Comparison of ENCODE assay signal across 38 cellular contexts in genomic region chr4:15942283-15942682, GRCh38. TPM values are rescaled to one million over a fixed set of nuclear protein-coding genes. Genes with fewer than 3 reads are reported as not detected.
"Had no signal": no experiment of that assay in that cellular context is flagged by ENCODE, and none has a peak within 500 bp of the region (broad histone marks: within the 10 kb centered on the region; RNA-seq: fewer than 3 reads in every experiment).

No MANE protein-coding gene starts in this region.

- H3K4me3 ChIP-seq: adrenal gland, ascending aorta, body of pancreas, breast epithelium, cardiac muscle cell had no signal

- H3K27ac ChIP-seq: adrenal gland, ascending aorta, body of pancreas, brain microvascular endothelial cell, breast epithelium, cardiac muscle cell had no signal

- FAIRE-seq: astrocyte, bronchial epithelial cell had no signal

- H3K4me1 ChIP-seq: adrenal gland, ascending aorta, body of pancreas, breast epithelium had no signal

- H3K36me3 ChIP-seq: adrenal gland, ascending aorta, brain microvascular endothelial cell, breast epithelium, cardiac muscle cell had no signal

- DNase-seq: activated effector memory CD4-positive, alpha-beta T cell treated with anti-CD3 and anti-CD28 coated beads, Interleukin-2, amount 50 U/mL, for 16 hours; activated effector memory CD4-positive, alpha-beta T cell treated with Interleukin-2 at 50 U/mL for 16 hours; activated gamma-delta T cell; activated gamma-delta T cell treated with Interleukin-2 at 50 U/mL for 16 hours; activated naive CD4-positive, alpha-beta T cell; activated naive CD4-positive, alpha-beta T cell treated with anti-CD3 and anti-CD28 coated beads for 36 hours; activated naive CD4-positive, alpha-beta T cell treated with anti-CD3 and anti-CD28 coated beads, Interleukin-2, amount 10 ng/mL, durations not matched to agents 7 days and 5 days; activated naive CD4-positive, alpha-beta T cell treated with anti-CD3 and anti-CD28 coated beads, Interleukin-2, amount 50 U/mL, for 16 hours; activated naive CD4-positive, alpha-beta T cell treated with Interleukin-2 at 50 U/mL for 16 hours; activated naive CD8-positive, alpha-beta T cell treated with anti-CD3 and anti-CD28 coated beads for 36 hours; activated naive CD8-positive, alpha-beta T cell treated with anti-CD3 and anti-CD28 coated beads, Interleukin-2, amount 10 ng/mL, durations not matched to agents 7 days and 5 days; activated naive CD8-positive, alpha-beta T cell treated with anti-CD3 and anti-CD28 coated beads, Interleukin-2, amount 50 U/mL, for 24 hours; activated T-cell treated with anti-CD3 and anti-CD28 coated beads, Interleukin-2, amount 50 U/mL, for 24 hours; activated T-cell treated with anti-CD3 and anti-CD28 coated beads, Interleukin-2, amount 50 U/mL, for 4 hours; activated T-cell treated with anti-CD3 and anti-CD28 coated beads, Interleukin-2, amount 50 U/mL, for 48 hours; activated T-cell treated with anti-CD3 and anti-CD28 coated beads, Interleukin-2, amount 50 U/mL, for 72 hours; adrenal gland; amniotic stem cell; amygdala; anterior cingulate cortex; aorta; body of pancreas; brain microvascular endothelial cell; caudate nucleus; central memory CD4-positive, alpha-beta T cell; cerebellar nuclear complex had no signal

- H3K9me3 ChIP-seq: adrenal gland, ascending aorta, body of pancreas, breast epithelium had no signal

- H3K27me3 ChIP-seq: adrenal gland, ascending aorta, body of pancreas, brain microvascular endothelial cell, breast epithelium had no signal

- ATAC-seq: activated naive CD4-positive, alpha-beta T cell treated with anti-CD3 and anti-CD28 coated beads, Interleukin-2, amount 50 U/mL, for 72 hours; activated naive CD8-positive, alpha-beta T cell treated with anti-CD3 and anti-CD28 coated beads, Interleukin-2, amount 50 U/mL, for 24 hours; activated T-cell treated with anti-CD3 and anti-CD28 coated beads, Interleukin-2, amount 50 U/mL, for 4 hours; activated T-cell treated with anti-CD3 and anti-CD28 coated beads, Interleukin-2, amount 50 U/mL, for 72 hours; activated T-helper 17 cell treated with anti-CD3 and anti-CD28 coated beads, Interleukin-2, amount 50 U/mL, for 72 hours; body of pancreas had no signal

RNA-seq across cellular contexts. Expression of gene FGFBP1, which starts 3.7 kb away (rescaled TPM):
- total RNA-seq: activated naive CD4-positive, alpha-beta T cell treated with anti-CD3 and anti-CD28 coated beads for 36 hours; activated naive CD4-positive, alpha-beta T cell treated with anti-CD3 and anti-CD28 coated beads, Interleukin-2, amount 50 U/mL, for 72 hours; activated naive CD8-positive, alpha-beta T cell treated with anti-CD3 and anti-CD28 coated beads for 36 hours; activated naive CD8-positive, alpha-beta T cell treated with anti-CD3 and anti-CD28 coated beads, Interleukin-2, amount 10 ng/mL, durations not matched to agents 7 days and 5 days; activated T-cell treated with anti-CD3 and anti-CD28 coated beads, Interleukin-2, amount 50 U/mL, for 4 hours; activated T-cell treated with anti-CD3 and anti-CD28 coated beads, Interleukin-2, amount 50 U/mL, for 72 hours; activated T-helper 1 cell treated with anti-CD3 and anti-CD28 coated beads, Interleukin-12 subunit alpha, Interleukin-12 subunit beta, Interleukin-2, Interleukin-4 antibody, amounts not matched to agents 30 ng/mL and 10 ng/mL and 1 ng/mL, durations not matched to agents 14 hours and 24 hours and 36 hours; activated T-helper 17 cell treated with anti-CD3 and anti-CD28 coated beads, Interleukin-2, amount 50 U/mL, for 72 hours; activated T-helper 2 cell treated with anti-CD3 and anti-CD28 coated beads, Interferon-gamma antibody, Interleukin-2, Interleukin-4, amounts not matched to agents 10 μg/mL and 5 μg/mL and 100 μg/mL, durations not matched to agents 14 hours and 24 hours and 36 hours; adrenal gland; aorta; ascending aorta; astrocyte; body of pancreas; cardiac muscle cell; cardiac septum; cerebellum; chondrocyte had no signal
- polyA plus RNA-seq: cardiac muscle cell had no signal

RNA-seq across cellular contexts. Expression of gene FGFBP2, which starts 20.7 kb away (rescaled TPM):
- total RNA-seq: activated naive CD4-positive, alpha-beta T cell treated with anti-CD3 and anti-CD28 coated beads for 36 hours; ascending aorta; astrocyte; bronchial epithelial cell; cardiac muscle cell; cerebellum; chondrocyte had no signal
- polyA plus RNA-seq: aorta, cardiac muscle cell had no signal
